Comparison of ENCODE assay signal across 21 cellular contexts in genomic region chr15:90625037-90625436, GRCh38.
"Had no signal": no experiment of that assay in that cellular context is flagged by ENCODE, and none has a peak within 500 bp of the region (broad histone marks: within the 10 kb centered on the region; RNA-seq: fewer than 3 reads in every experiment).

No MANE protein-coding gene starts in this region.

- H3K9me3 Mint-ChIP-seq: memory B cell; naive thymus-derived CD4-positive, alpha-beta T cell had no signal

- H3K27me3 ChIP-seq: colonic mucosa, esophagus squamous epithelium, left lung, suprapubic skin, thyroid gland, upper lobe of right lung, vagina had no signal

- H3K27ac Mint-ChIP-seq: memory B cell had no signal

- ATAC-seq: left lung; lower lobe of right lung; naive thymus-derived CD4-positive, alpha-beta T cell had no signal

- H3K27me3 Mint-ChIP-seq: memory B cell; naive thymus-derived CD4-positive, alpha-beta T cell had no signal

- H3K4me3 Mint-ChIP-seq: memory B cell; naive thymus-derived CD4-positive, alpha-beta T cell had no signal

- DNase-seq: colonic mucosa; dermis blood vessel endothelial cell; esophagus squamous epithelium; foreskin fibroblast; hippocampal formation; islet precursor cell; left lung; lower lobe of right lung; midbrain; naive thymus-derived CD4-positive, alpha-beta T cell; posterior cingulate gyrus; right cardiac atrium; stimulated activated CD4-positive, alpha-beta T cell treated with anti-CD3 and anti-CD28 coated beads, Interleukin-2, amount 100 ng/mL, for 48 hours; stimulated activated naive CD4-positive, alpha-beta T cell treated with Interleukin-2 at 50 U/mL for 16 hours; thyroid gland; upper lobe of right lung had no signal

- H3K4me3 ChIP-seq: colonic mucosa, esophagus squamous epithelium, left lung, lower lobe of right lung, smooth muscle cell, suprapubic skin, thyroid gland, upper lobe of right lung, vagina had no signal

- H3K9me3 ChIP-seq: colonic mucosa, esophagus squamous epithelium, left lung, lower lobe of right lung, neutrophil, suprapubic skin, thyroid gland, upper lobe of right lung, vagina had no signal

- H3K4me1 ChIP-seq: colonic mucosa, esophagus squamous epithelium, lower lobe of right lung, thyroid gland, vagina had no signal

- H3K27ac ChIP-seq: colonic mucosa, esophagus squamous epithelium, left lung, lower lobe of right lung, neutrophil, upper lobe of right lung, vagina had no signal
